In genomic region chr16:72093448-72094265, GRCh38 we compare ENCODE assay signal across 8 cellular contexts. TPM values are rescaled to one million over a fixed set of nuclear protein-coding genes. Genes with fewer than 3 reads are reported as not detected.
DNase-seq lines count a peak whose midpoint lies in the region; ATAC-seq and TF ChIP-seq lines count a peak whose summit lies in the region.

DHX38 (plus strand) TSS chr16:72093847; CDS start chr16:72096158, 2,311 bp downstream.
TXNL4B (minus strand) TSS chr16:72093620; CDS start chr16:72090749, 2,871 bp downstream.

- peaks cover 12% of the 10 kb centered on the region for H3K36me3 Mint-ChIP-seq in activated naive CD8-positive, alpha-beta T cell

- intact Hi-C loops in testis (cut with DNase I; ENCODE audit: low total_unique reads): no loop called here

- H3K9me3 Mint-ChIP-seq in activated naive CD8-positive, alpha-beta T cell (ENCODE audit: low read depth): no peaks in the 10 kb centered on the region

- peaks cover 23% of the 10 kb centered on the region for H3K4me1 ChIP-seq in testis

- H3K27ac Mint-ChIP-seq in activated naive CD8-positive, alpha-beta T cell: peak within 1 kb of the TSS; percentile 98

- no peaks in the 10 kb centered on the region for H3K27me3 Mint-ChIP-seq in activated naive CD8-positive, alpha-beta T cell

- H3K9me3 ChIP-seq in testis: no peaks in the 10 kb centered on the region

- DNase-seq in GM10248 (ENCODE audit: extremely low spot score) (peak; percentile 97), NCI-H1105 (lab: John Stamatoyannopoulos, UW) (peak; percentile 87), SKM-1 treated with dmso at 0.1 percent for 144 hours (lab: John Stamatoyannopoulos, UW; ENCODE audit: unreplicated experiment) (peak; percentile 99), glomerular visceral epithelial cell (ENCODE audit: extremely low spot score) (peak; percentile 97), omental fat pad (ENCODE audit: low spot score) (peak; percentile 78), testis (peak; percentile 98)

- TF ChIP-seq CTCF in GM10248 (IDR thresholded peaks at IDR 0.05; ENCODE audit: control extremely low read depth, extremely low read depth, low read depth, missing control alignments): no peak
- no peak for TF ChIP-seq CTCF in omental fat pad (IDR thresholded peaks at IDR 0.05)
- TF ChIP-seq CTCF in testis (IDR thresholded peaks at IDR 0.05): no peak

- no peaks in the 10 kb centered on the region for H3K36me3 ChIP-seq in testis (ENCODE audit: low read depth, missing control alignments)

- H3K27ac ChIP-seq in testis: peak within 1 kb of the TSS; percentile 91 to 94

- CTCF ChIA-PET in GM10248 (lab: Yijun Ruan, JAX): interaction anchor here (0.6 to 2.4 kb wide), 6 partner anchors 14 to 739 kb away, joined by 3 to 9 read pairs (median 4); no protein-coding TSS in a partner anchor

- 0 to 1% methylated on average over 18 to 43 of the region's 43 CpGs for WGBS in testis, 2 donors

- POLR2A ChIA-PET in GM10248 (lab: Yijun Ruan, JAX): interaction anchor here (0.7 to 1.3 kb wide), 4 partner anchors 9 to 199 kb away, joined by 3 to 6 read pairs (median 4); no protein-coding TSS in a partner anchor

- H3K27me3 ChIP-seq in testis: no peaks in the 10 kb centered on the region

- H3K4me3 Mint-ChIP-seq in activated naive CD8-positive, alpha-beta T cell: peak within 1 kb of the TSS; percentile 97

- H3K4me1 Mint-ChIP-seq in activated naive CD8-positive, alpha-beta T cell (ENCODE audit: low read depth): peaks cover 41% of the 10 kb centered on the region

- ATAC-seq in HG02623 (IDR thresholded peaks at IDR 0.05; ENCODE audit: unreplicated experiment): peak; percentile 97
- peak; percentile 99 for ATAC-seq in omental fat pad (ENCODE audit: low FRiP score)

- peak; percentile 37 for TF ChIP-seq POLR2A in testis (IDR thresholded peaks at IDR 0.05)

- H3K4me3 ChIP-seq in testis: peak within 1 kb of the TSS; percentile 78 to 91

RNA-seq across cellular contexts. Expression of gene DHX38, which starts in this region (rescaled TPM):
- total RNA-seq in omental fat pad (10 to 100 TPM; 39.8 to 79.5 (median 56.5) TPM), testis (100 to 1,000 TPM in 1 of 2 donors, 10 to 100 TPM in 1; 95.0 to 102 TPM)
- 64.5 TPM for polyA plus RNA-seq in testis (ENCODE audit: insufficient read depth, low read depth, low replicate concordance)

RNA-seq across cellular contexts. Expression of gene TXNL4B, which starts in this region (rescaled TPM):
- total RNA-seq in omental fat pad: 10 to 100 TPM in 3 of 4 donors, 1 to 10 TPM in 1; 8.1 to 16.9 (median 15.1) TPM
- total RNA-seq in testis: 10 to 100 TPM; 37.9 to 41.1 TPM
- polyA plus RNA-seq in testis (ENCODE audit: insufficient read depth, low read depth, low replicate concordance): 30.9 TPM

Comparison
In these comparisons a context has a peak if more than half of its experiments do, and no peak if none do; other contexts are left out.
1. Peak in every context shown above with its lines: DNase-seq, ATAC-seq, H3K4me3 ChIP-seq and H3K27ac ChIP-seq.